Comparison of ENCODE assay signal across 33 cellular contexts in genomic region chr6:2310042-2310441, GRCh38.
A peak's percentile ranks its signal among the peaks of the same experiment; 100 is the strongest.
DNase-seq lines count a peak whose midpoint lies in the region; ATAC-seq, FAIRE-seq and TF ChIP-seq lines count a peak whose summit lies in the region.
"Had no signal": no experiment of that assay in that cellular context is flagged by ENCODE, and none has a peak within 500 bp of the region (broad histone marks: within the 10 kb centered on the region; RNA-seq: fewer than 3 reads in every experiment).

No MANE protein-coding gene starts in this region.

- POLR2A ChIA-PET in GM12878 (lab: Charles Lee) = interaction anchor here (1.1 kb wide), 1 partner anchor 42 kb away, joined by 3 read pairs; no protein-coding TSS in a partner anchor

- RAD21 ChIA-PET in GM12878 (lab: Charles Lee; ENCODE audit: unreplicated experiment) = no interaction called here

- no peaks in the 10 kb centered on the region for H3K4me1 ChIP-seq in GM12878 (ENCODE audit: control insufficient read depth, insufficient read depth, low read length)
- H3K4me1 ChIP-seq: A549, BE2C had no signal

- H2AFZ ChIP-seq in GM12878 (ENCODE audit: control insufficient read depth, low read depth, low read length) = no peak overlapping the region

- no peak for TF ChIP-seq CTCF in GM12878 (IDR thresholded peaks at IDR 0.05 in 2 of 3, conservative IDR thresholded peaks at IDR 0.05 in 1 of 3; ENCODE audit: control insufficient read depth in 2 of 3, extremely low read depth in 1 of 3, insufficient read depth in 1 of 3, low read depth in 3 of 3, low read length in 3 of 3)
- TF ChIP-seq CTCF in neural crest cell (conservative IDR thresholded peaks at IDR 0.05) = no peak

- H3K27ac Mint-ChIP-seq in neural crest cell (ENCODE audit: unreplicated experiment) = peak overlapping the region; percentile 62
- H3K27ac Mint-ChIP-seq: B cell; CD4-positive, alpha-beta memory T cell; CD4-positive, alpha-beta T cell; CD8-positive, alpha-beta T cell had no signal

- peak; percentile 40; the same call in 2 of the 3 replicates for ATAC-seq in GM12878
- no peak for ATAC-seq in GM18861 (IDR thresholded peaks at IDR 0.05; ENCODE audit: unreplicated experiment)
- ATAC-seq: A549; CD8-positive, alpha-beta T cell had no signal

- CTCF ChIA-PET in GM12878 (lab: Yijun Ruan, JAX) = interaction anchor here (2.0 kb wide), 1 partner anchor 9 kb away, joined by 5 read pairs; no protein-coding TSS in a partner anchor

- SMC1A ChIA-PET in GM12878 (lab: Charles Lee; ENCODE audit: uncharacterized antibody, unreplicated experiment) = no interaction called here

- H3K36me3 Mint-ChIP-seq in neural crest cell (ENCODE audit: low read depth) = peaks cover 9% of the 10 kb centered on the region

- intact Hi-C loops in GM12878 (cut with micrococcal nuclease; ENCODE audit: unreplicated experiment) = no loop called here

- H3K4me1 Mint-ChIP-seq in neural crest cell = no peaks in the 10 kb centered on the region
- H3K4me1 Mint-ChIP-seq: B cell; CD14-positive monocyte; CD4-positive, alpha-beta memory T cell; CD8-positive, alpha-beta memory T cell had no signal

- no peak for TF ChIP-seq POLR2A in GM12878 (IDR thresholded peaks at IDR 0.05; ENCODE audit: low read depth, low read length)

- H3K27ac ChIP-seq in GM12878 (ENCODE audit: control insufficient read depth, insufficient read depth) = no peak overlapping the region
- H3K27ac ChIP-seq: 22Rv1; A549; BLaER1; BLaER1 treated with 17β-estradiol and CSF1 and Interleukin-3, amounts not matched to agents 10 nM and 100 nM; C4-2B had no signal

- H3K36me3 ChIP-seq in GM12878 (ENCODE audit: control insufficient read depth in 2 of 2, insufficient read depth in 2 of 2, low read length in 1 of 2) = no peaks in the 10 kb centered on the region
- H3K36me3 ChIP-seq: BE2C; BLaER1; BLaER1 treated with 17β-estradiol and CSF1 and Interleukin-3, amounts not matched to agents 10 nM and 100 nM had no signal

- no peaks in the 10 kb centered on the region for H4K20me1 ChIP-seq in GM12878 (ENCODE audit: control insufficient read depth, insufficient read depth)
- H4K20me1 ChIP-seq: BLaER1; BLaER1 treated with 17β-estradiol and CSF1 and Interleukin-3, amounts not matched to agents 10 nM and 100 nM had no signal

- no peaks in the 10 kb centered on the region for H3K27me3 Mint-ChIP-seq in neural crest cell (ENCODE audit: low read depth)
- H3K27me3 Mint-ChIP-seq: B cell; CD4-positive, alpha-beta memory T cell; CD4-positive, alpha-beta T cell; CD4-positive, CD25-positive, alpha-beta regulatory T cell had no signal

- in situ Hi-C loops in GM12878 (cut with MboI) = no loop called here

- H3K4me3 ChIP-seq in GM12878 = no peak overlapping the region
- H3K4me3 ChIP-seq: A549; BLaER1; BLaER1 treated with 17β-estradiol and CSF1 and Interleukin-3, amounts not matched to agents 10 nM and 100 nM had no signal

- no peak for FAIRE-seq in GM12878 (lab: Jason Lieb, UNC)
- FAIRE-seq: A204.1, A549, D721Med had no signal

- H3K4me2 ChIP-seq in GM12878 (ENCODE audit: control insufficient read depth, insufficient read depth) = no peak overlapping the region
- H3K4me2 ChIP-seq: A549; BLaER1; BLaER1 treated with 17β-estradiol and CSF1 and Interleukin-3, amounts not matched to agents 10 nM and 100 nM had no signal

- H3K27me3 ChIP-seq in GM12878 (replicated peaks in 1 of 2; ENCODE audit: control insufficient read depth in 2 of 2, insufficient read depth in 2 of 2, low read length in 1 of 2) = no peaks in the 10 kb centered on the region
- H3K27me3 ChIP-seq: BE2C; BLaER1; BLaER1 treated with 17β-estradiol and CSF1 and Interleukin-3, amounts not matched to agents 10 nM and 100 nM had no signal

- no peaks in the 10 kb centered on the region for H3K9me3 ChIP-seq in GM12878 (replicated peaks; ENCODE audit: control insufficient read depth, insufficient read depth, low read length)
- H3K9me3 ChIP-seq: A549, BE2C, BLaER1, Caco-2 had no signal

- no peak overlapping the region for H3K4me3 Mint-ChIP-seq in neural crest cell
- H3K4me3 Mint-ChIP-seq: B cell; CD14-positive monocyte; CD4-positive, alpha-beta memory T cell; CD4-positive, alpha-beta T cell; CD4-positive, CD25-positive, alpha-beta regulatory T cell; CD8-positive, alpha-beta memory T cell; CD8-positive, alpha-beta T cell had no signal

- peaks cover 5% of the 10 kb centered on the region for H3K9me3 Mint-ChIP-seq in neural crest cell

- no peak for TF ChIP-seq RAD21 in GM12878 (IDR thresholded peaks at IDR 0.05; ENCODE audit: insufficient read depth, low read depth, low read length)

- no peak for TF ChIP-seq EP300 in GM12878 (IDR thresholded peaks at IDR 0.05; ENCODE audit: borderline replicate concordance in 1 of 2, control insufficient read depth in 1 of 2, low read depth in 2 of 2, low read length in 2 of 2)

- no TSS peak for BruUV-seq in GM12878 (replicated peaks; lab: Mats Ljungman, UMichigan)

- peak; percentile 1 for DNase-seq in GM12878 (ENCODE audit: low read depth, low spot score)
- DNase-seq in neural crest cell (ENCODE audit: low read depth, low spot score) = no peak
- no peak for DNase-seq in anterior cingulate cortex (lab: John Stamatoyannopoulos, UW)
- DNase-seq: 8988T; ACHN; AML-193; BE2C; C1 segment of cervical spinal cord; Caco-2; Calu3; CD4-positive, alpha-beta memory T cell; CD4-positive, alpha-beta T cell; CD4-positive, CD25-positive, alpha-beta regulatory T cell; CD8-positive, alpha-beta memory T cell; CD8-positive, alpha-beta T cell; COR-L47; DMS 273 treated with DMSO at 0.1 percent for 48 hours; DMS153; DMS53; DMS79; DMS79 treated with DMSO at 0.1 percent for 48 hours; DND-41; EL had no signal

- H3K9ac ChIP-seq in GM12878 (ENCODE audit: control insufficient read depth, insufficient read depth, low read length) = no peak overlapping the region
- H3K9ac ChIP-seq: BLaER1; BLaER1 treated with 17β-estradiol and CSF1 and Interleukin-3, amounts not matched to agents 10 nM and 100 nM had no signal

- no peaks in the 10 kb centered on the region for H3K79me2 ChIP-seq in GM12878 (ENCODE audit: control insufficient read depth, insufficient read depth, low read length)

TF ChIP-seq in GM12878, 131 proteins besides CTCF, POLR2A, EP300 and RAD21:
- TF ChIP-seq ZBTB4 (CRISPR knock-in tag; IDR thresholded peaks at IDR 0.05) (no peak), TARDBP (IDR thresholded peaks at IDR 0.05; ENCODE audit: borderline replicate concordance) (no peak), BCL11A (IDR thresholded peaks at IDR 0.05; ENCODE audit: low read depth, low read length) (peak; percentile 50; the same call in 1 of the 2 replicates), STAT1 (conservative IDR thresholded peaks at IDR 0.05) (no peak), IKZF2 (IDR thresholded peaks at IDR 0.05) (no peak), MTA2 (IDR thresholded peaks at IDR 0.05; ENCODE audit: low read depth) (peak; percentile 90), ETV6 (conservative IDR thresholded peaks at IDR 0.05 in 1 of 2, IDR thresholded peaks at IDR 0.05 in 1 of 2; ENCODE audit: borderline replicate concordance in 1 of 2, low read depth in 1 of 2) (no peak), ZNF384 (IDR thresholded peaks at IDR 0.05; ENCODE audit: borderline replicate concordance, low read depth, low read length) (peak; percentile 70; the same call in 1 of the 2 replicates)
